ENCODE assay signal across 25 cellular contexts in the genomic region with DNA sequence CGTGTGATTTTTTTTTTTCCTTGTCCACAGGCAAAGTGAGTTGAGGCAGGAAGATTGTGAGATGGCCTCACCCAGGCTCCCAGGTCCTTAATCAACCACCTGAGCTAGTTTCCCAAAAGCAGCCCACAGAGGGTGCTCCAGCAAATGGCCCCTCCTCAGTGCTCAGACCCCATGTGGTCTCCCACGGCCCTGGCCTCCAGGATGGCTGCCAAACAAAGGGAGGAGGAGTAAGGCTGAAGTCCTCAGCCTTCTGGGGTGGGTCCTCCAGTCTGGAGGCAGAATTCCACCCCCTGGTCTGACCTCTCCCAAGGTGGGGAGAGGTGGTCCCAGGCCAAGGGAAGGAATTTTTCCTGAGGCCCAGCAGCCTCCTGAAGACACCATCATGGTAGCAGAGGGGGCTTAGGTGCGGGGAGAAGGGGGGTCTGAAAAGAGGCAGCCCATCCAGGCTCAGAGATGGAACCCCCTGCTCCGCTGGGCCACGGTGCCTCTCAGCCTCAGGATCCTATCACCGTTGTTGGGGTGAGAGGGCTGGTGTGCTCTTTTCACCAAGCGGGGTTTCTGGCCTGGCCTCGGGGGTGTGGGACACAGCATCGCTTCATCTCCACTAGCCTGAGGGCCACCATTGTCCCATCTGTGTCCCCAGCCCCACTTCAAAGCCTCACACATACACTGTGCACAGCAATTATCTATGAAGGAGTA. TPM values are rescaled to one million over a fixed set of nuclear protein-coding genes. Genes with fewer than 3 reads are reported as not detected.
DNase-seq lines count a peak whose midpoint lies in the region; ATAC-seq and TF ChIP-seq lines count a peak whose summit lies in the region.
"Had no signal": no experiment of that assay in that cellular context is flagged by ENCODE, and none has a peak within 500 bp of the region (broad histone marks: within the 10 kb centered on the region; RNA-seq: fewer than 3 reads in every experiment).

No MANE protein-coding gene starts in this region.

- intact Hi-C loops in upper lobe of right lung (cut with DNase I) = no loop called here

- peaks cover 30% of the 10 kb centered on the region for H3K27me3 Mint-ChIP-seq in osteocyte (ENCODE audit: unreplicated experiment)
- H3K27me3 Mint-ChIP-seq in stimulated activated memory B cell treated with anti-CD40 and anti-IgM and Interleukin-4, amounts not matched to agents 10 μg/mL and 1 μg/mL and 100 μg/mL, for 72 hours = peaks cover 30% of the 10 kb centered on the region

- H3K9me3 ChIP-seq in HEK293 (ENCODE audit: control insufficient read depth, insufficient read depth, low read depth, low read length) = no peaks in the 10 kb centered on the region
- no peaks in the 10 kb centered on the region for H3K9me3 ChIP-seq in upper lobe of right lung
- H3K9me3 ChIP-seq: A549, SJSA1 had no signal

- no peak for TF ChIP-seq CTCF in HEK293 (tag by site-specific recombination; IDR thresholded peaks at IDR 0.05)
- no peak for TF ChIP-seq CTCF in osteocyte (IDR thresholded peaks at IDR 0.05)
- TF ChIP-seq CTCF in upper lobe of right lung (IDR thresholded peaks at IDR 0.05) = no peak
- TF ChIP-seq CTCF in GM20000 (IDR thresholded peaks at IDR 0.05; ENCODE audit: extremely low read depth, missing control alignments) = no peak

- no peaks in the 10 kb centered on the region for H3K9me3 Mint-ChIP-seq in osteocyte (ENCODE audit: unreplicated experiment)
- peaks cover 11% of the 10 kb centered on the region for H3K9me3 Mint-ChIP-seq in stimulated activated memory B cell treated with anti-CD40 and anti-IgM and Interleukin-4, amounts not matched to agents 10 μg/mL and 1 μg/mL and 100 μg/mL, for 72 hours

- H3K4me3 ChIP-seq in HEK293 (ENCODE audit: low read depth, low read length) = no peak overlapping the region
- H3K4me3 ChIP-seq in upper lobe of right lung = no peak overlapping the region
- H3K4me3 ChIP-seq: A549, SJSA1 had no signal

- no peak overlapping the region for H3K27ac Mint-ChIP-seq in osteocyte (ENCODE audit: unreplicated experiment)
- H3K27ac Mint-ChIP-seq in stimulated activated memory B cell treated with anti-CD40 and anti-IgM and Interleukin-4, amounts not matched to agents 10 μg/mL and 1 μg/mL and 100 μg/mL, for 72 hours = no peak overlapping the region

- H3K36me3 ChIP-seq in HEK293 (ENCODE audit: control insufficient read depth in 2 of 2, insufficient read depth in 1 of 2, low read length in 2 of 2) = no peaks in the 10 kb centered on the region
- no peaks in the 10 kb centered on the region for H3K36me3 ChIP-seq in upper lobe of right lung
- H3K36me3 ChIP-seq: SJSA1 had no signal

- H3K4me3 Mint-ChIP-seq in osteocyte (ENCODE audit: unreplicated experiment) = no peak overlapping the region
- H3K4me3 Mint-ChIP-seq in stimulated activated memory B cell treated with anti-CD40 and anti-IgM and Interleukin-4, amounts not matched to agents 10 μg/mL and 1 μg/mL and 100 μg/mL, for 72 hours = no peak overlapping the region

- H3K4me1 Mint-ChIP-seq in osteocyte (ENCODE audit: unreplicated experiment) = no peaks in the 10 kb centered on the region
- H3K4me1 Mint-ChIP-seq in stimulated activated memory B cell treated with anti-CD40 and anti-IgM and Interleukin-4, amounts not matched to agents 10 μg/mL and 1 μg/mL and 100 μg/mL, for 72 hours = peaks cover 12% of the 10 kb centered on the region

- DNase-seq in left lobe of liver (ENCODE audit: low spot score) (peak; percentile 39), osteocyte (ENCODE audit: extremely low spot score, unreplicated experiment) (peak; percentile 68), upper lobe of right lung (peak; percentile 47), GM20000 (ENCODE audit: low spot score) (no peak)
- DNase-seq: Calu3; DMS79 treated with DMSO at 0.1 percent for 48 hours; GF-D8; KBM-7; NCI-H1105 treated with DMSO at 0.1 percent for 48 hours; NCI-H146; NCI-H1930; NCI-H2107; NCI-H526; NCI-H82; NK-92 treated with Interleukin-12 subunit alpha and Interleukin-12 subunit beta, amount 100 ng/mL, for 24 hours; Right ventricle myocardium superior; RPMI8226 had no signal

- CTCF ChIA-PET in HEK293 (lab: Yijun Ruan, JAX) = interaction anchor here (3.1 kb wide), 1 partner anchor 18 kb away, joined by 11 read pairs; no protein-coding TSS in a partner anchor

- H3K27me3 ChIP-seq in upper lobe of right lung = no peaks in the 10 kb centered on the region
- H3K27me3 ChIP-seq: SJSA1 had no signal

- H3K4me1 ChIP-seq in HEK293 (ENCODE audit: control insufficient read depth, insufficient read depth, low read length) = no peaks in the 10 kb centered on the region
- peaks cover 3% of the 10 kb centered on the region for H3K4me1 ChIP-seq in upper lobe of right lung
- H3K4me1 ChIP-seq: SJSA1 had no signal

- POLR2A ChIA-PET in HEK293 (lab: Yijun Ruan, JAX) = no interaction called here

- H3K27ac ChIP-seq in HEK293 (ENCODE audit: extremely low read depth, low read depth, low read length) = no peak overlapping the region
- H3K27ac ChIP-seq in upper lobe of right lung = no peak overlapping the region
- H3K27ac ChIP-seq: SJSA1 had no signal

- ATAC-seq in left lobe of liver (no peak), upper lobe of right lung (no peak), HG03108 (IDR thresholded peaks at IDR 0.05; ENCODE audit: unreplicated experiment) (no peak)
- ATAC-seq in stimulated activated memory B cell treated with anti-CD40 and anti-IgM and Interleukin-4, amounts not matched to agents 10 μg/mL and 1 μg/mL and 100 μg/mL, for 72 hours = no peak

- H3K36me3 Mint-ChIP-seq in osteocyte (ENCODE audit: unreplicated experiment) = no peaks in the 10 kb centered on the region
- peaks cover 6% of the 10 kb centered on the region for H3K36me3 Mint-ChIP-seq in stimulated activated memory B cell treated with anti-CD40 and anti-IgM and Interleukin-4, amounts not matched to agents 10 μg/mL and 1 μg/mL and 100 μg/mL, for 72 hours

TF ChIP-seq in HEK293, 187 proteins besides CTCF, POLR2A, EP300 and RAD21:
- TF ChIP-seq ZNF221 (tag by site-specific recombination; IDR thresholded peaks at IDR 0.05; ENCODE audit: borderline replicate concordance) (no peak), GLIS1 (tag by site-specific recombination; IDR thresholded peaks at IDR 0.05) (peak; percentile 61)

RNA-seq across cellular contexts. Expression of a gene that starts 2.3 kb away (rescaled TPM):
- total RNA-seq in left lobe of liver = 23.7 TPM
- 0.26 and 0.27 TPM in 2 replicates for total RNA-seq in osteocyte
- not detected for total RNA-seq in upper lobe of right lung
- total RNA-seq: Right ventricle myocardium superior had no signal

RNA-seq across cellular contexts. Expression of a gene that starts 21.8 kb away (rescaled TPM):
- total RNA-seq in left lobe of liver (not detected), osteocyte (not detected in 2 replicates), upper lobe of right lung (not detected)
- total RNA-seq: Calu3, H1, LHCN-M2, MCF 10A, Right ventricle myocardium superior, SJSA1 had no signal

RNA-seq across cellular contexts. Expression of a gene that starts 49.4 kb away (rescaled TPM):
- total RNA-seq in left lobe of liver = 5.0 TPM
- 0.31 and 0.40 TPM in 2 replicates for total RNA-seq in osteocyte
- 33.3 TPM for total RNA-seq in upper lobe of right lung
- total RNA-seq: Calu3 had no signal

Comparison
In these comparisons a context has a peak if more than half of its experiments do, and no peak if none do; other contexts are left out.
1. RNA of a gene that starts 2.3 kb away (total RNA-seq): 23.7 TPM in left lobe of liver (single experiment); 0.26 to 0.27 TPM in osteocyte and not detected in upper lobe of right lung (single experiment); every median in the first group is over 10 times any median in the second.